Comparison of ENCODE assay signal across 1 cellular context in genomic region chr7:106112118-106112971, GRCh38.
TF ChIP-seq lines count a peak whose summit lies in the region.

Gene SYPL1, minus strand, starts transcription at chr7:106112312. Its CDS starts 104 bp downstream, at chr7:106112208.

TF ChIP-seq in HepG2, 621 proteins besides CTCF, POLR2A, EP300 and RAD21 (continued from another document and continues in another):
- no peak for TF ChIP-seq ZBTB33 (CRISPR knock-in tag; IDR thresholded peaks at IDR 0.05)
- no peak for TF ChIP-seq EED (CRISPR knock-in tag; IDR thresholded peaks at IDR 0.05)
- no peak for TF ChIP-seq BCL6 (CRISPR knock-in tag; IDR thresholded peaks at IDR 0.05)
- TF ChIP-seq ZNF678 (CRISPR knock-in tag; IDR thresholded peaks at IDR 0.05) = no peak
- peak; percentile 85 for TF ChIP-seq ZNF883 (CRISPR knock-in tag; IDR thresholded peaks at IDR 0.05; ENCODE audit: not compliant biosample characterization)
- TF ChIP-seq ZNF275 (CRISPR knock-in tag; IDR thresholded peaks at IDR 0.05; ENCODE audit: borderline replicate concordance) = no peak
- TF ChIP-seq, protein P1, sequence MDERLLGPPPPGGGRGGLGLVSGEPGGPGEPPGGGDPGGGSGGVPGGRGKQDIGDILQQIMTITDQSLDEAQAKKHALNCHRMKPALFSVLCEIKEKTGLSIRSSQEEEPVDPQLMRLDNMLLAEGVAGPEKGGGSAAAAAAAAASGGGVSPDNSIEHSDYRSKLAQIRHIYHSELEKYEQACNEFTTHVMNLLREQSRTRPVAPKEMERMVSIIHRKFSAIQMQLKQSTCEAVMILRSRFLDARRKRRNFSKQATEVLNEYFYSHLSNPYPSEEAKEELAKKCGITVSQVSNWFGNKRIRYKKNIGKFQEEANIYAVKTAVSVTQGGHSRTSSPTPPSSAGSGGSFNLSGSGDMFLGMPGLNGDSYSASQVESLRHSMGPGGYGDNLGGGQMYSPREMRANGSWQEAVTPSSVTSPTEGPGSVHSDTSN (CRISPR knock-in tag; IDR thresholded peaks at IDR 0.05) = no peak
- no peak for TF ChIP-seq DR1 (CRISPR knock-in tag; IDR thresholded peaks at IDR 0.05)
- TF ChIP-seq, protein P2, sequence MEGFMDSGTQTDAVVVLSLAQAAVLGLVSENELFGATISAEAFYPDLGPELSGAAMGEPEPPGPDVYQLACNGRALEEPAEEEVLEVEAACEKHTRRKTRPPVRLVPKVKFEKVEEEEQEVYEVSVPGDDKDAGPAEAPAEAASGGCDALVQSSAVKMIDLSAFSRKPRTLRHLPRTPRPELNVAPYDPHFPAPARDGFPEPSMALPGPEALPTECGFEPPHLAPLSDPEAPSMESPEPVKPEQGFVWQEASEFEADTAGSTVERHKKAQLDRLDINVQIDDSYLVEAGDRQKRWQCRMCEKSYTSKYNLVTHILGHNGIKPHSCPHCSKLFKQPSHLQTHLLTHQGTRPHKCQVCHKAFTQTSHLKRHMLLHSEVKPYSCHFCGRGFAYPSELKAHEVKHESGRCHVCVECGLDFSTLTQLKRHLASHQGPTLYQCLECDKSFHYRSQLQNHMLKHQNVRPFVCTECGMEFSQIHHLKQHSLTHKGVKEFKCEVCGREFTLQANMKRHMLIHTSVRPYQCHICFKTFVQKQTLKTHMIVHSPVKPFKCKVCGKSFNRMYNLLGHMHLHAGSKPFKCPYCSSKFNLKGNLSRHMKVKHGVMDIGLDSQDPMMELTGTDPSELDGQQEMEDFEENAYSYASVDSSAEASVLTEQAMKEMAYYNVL (CRISPR knock-in tag; IDR thresholded peaks at IDR 0.05; ENCODE audit: borderline replicate concordance) = peak; percentile 63; the same call in 1 of the 2 replicates
- TF ChIP-seq MBNL3 (CRISPR knock-in tag; conservative IDR thresholded peaks at IDR 0.05) = no peak
- TF ChIP-seq SIX1 (CRISPR knock-in tag; IDR thresholded peaks at IDR 0.05; ENCODE audit: borderline replicate concordance) = no peak
- no peak for TF ChIP-seq ZNF674 (CRISPR knock-in tag; IDR thresholded peaks at IDR 0.05; ENCODE audit: low read depth)
- no peak for TF ChIP-seq NR2F2 (IDR thresholded peaks at IDR 0.05; ENCODE audit: borderline replicate concordance, low read depth)
- TF ChIP-seq PBX3 (CRISPR knock-in tag; IDR thresholded peaks at IDR 0.05; ENCODE audit: borderline replicate concordance) = no peak
- peak; percentile 67; the same call in 1 of the 2 replicates for TF ChIP-seq ZIK1 (CRISPR knock-in tag; IDR thresholded peaks at IDR 0.05; ENCODE audit: borderline replicate concordance, low read depth)
- no peak for TF ChIP-seq ZNF616 (CRISPR knock-in tag; IDR thresholded peaks at IDR 0.05; ENCODE audit: low read depth)
- TF ChIP-seq SMC3 (IDR thresholded peaks at IDR 0.05; ENCODE audit: low read length) = no peak
- no peak for TF ChIP-seq ZFP90 (CRISPR knock-in tag; IDR thresholded peaks at IDR 0.05; ENCODE audit: borderline replicate concordance)
- TF ChIP-seq, protein P3, sequence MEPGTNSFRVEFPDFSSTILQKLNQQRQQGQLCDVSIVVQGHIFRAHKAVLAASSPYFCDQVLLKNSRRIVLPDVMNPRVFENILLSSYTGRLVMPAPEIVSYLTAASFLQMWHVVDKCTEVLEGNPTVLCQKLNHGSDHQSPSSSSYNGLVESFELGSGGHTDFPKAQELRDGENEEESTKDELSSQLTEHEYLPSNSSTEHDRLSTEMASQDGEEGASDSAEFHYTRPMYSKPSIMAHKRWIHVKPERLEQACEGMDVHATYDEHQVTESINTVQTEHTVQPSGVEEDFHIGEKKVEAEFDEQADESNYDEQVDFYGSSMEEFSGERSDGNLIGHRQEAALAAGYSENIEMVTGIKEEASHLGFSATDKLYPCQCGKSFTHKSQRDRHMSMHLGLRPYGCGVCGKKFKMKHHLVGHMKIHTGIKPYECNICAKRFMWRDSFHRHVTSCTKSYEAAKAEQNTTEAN (CRISPR knock-in tag; conservative IDR thresholded peaks at IDR 0.05) = no peak
- peak; percentile 62; the same call in 1 of the 2 replicates for TF ChIP-seq SPEN (CRISPR knock-in tag; IDR thresholded peaks at IDR 0.05; ENCODE audit: low read depth)
- no peak for TF ChIP-seq TGIF2 (CRISPR knock-in tag; IDR thresholded peaks at IDR 0.05)
- peak; percentile 85 for TF ChIP-seq SALL1 (CRISPR knock-in tag; IDR thresholded peaks at IDR 0.05)
- no peak for TF ChIP-seq IKZF4 (CRISPR knock-in tag; IDR thresholded peaks at IDR 0.05; ENCODE audit: borderline replicate concordance, low read depth, not compliant biosample characterization)
- TF ChIP-seq ZSCAN30 (CRISPR knock-in tag; IDR thresholded peaks at IDR 0.05) = no peak
- TF ChIP-seq ZNF337 (CRISPR knock-in tag; IDR thresholded peaks at IDR 0.05; ENCODE audit: borderline replicate concordance, low read depth) = no peak
- no peak for TF ChIP-seq TP53 (CRISPR knock-in tag; conservative IDR thresholded peaks at IDR 0.05)
- no peak for TF ChIP-seq ZNF576 (CRISPR knock-in tag; IDR thresholded peaks at IDR 0.05)
- TF ChIP-seq ZFP82 (CRISPR knock-in tag; IDR thresholded peaks at IDR 0.05; ENCODE audit: borderline replicate concordance) = no peak
- peak; percentile 59; the same call in 1 of the 2 replicates for TF ChIP-seq ARID5B (CRISPR knock-in tag; IDR thresholded peaks at IDR 0.05)
- TF ChIP-seq, protein P4, sequence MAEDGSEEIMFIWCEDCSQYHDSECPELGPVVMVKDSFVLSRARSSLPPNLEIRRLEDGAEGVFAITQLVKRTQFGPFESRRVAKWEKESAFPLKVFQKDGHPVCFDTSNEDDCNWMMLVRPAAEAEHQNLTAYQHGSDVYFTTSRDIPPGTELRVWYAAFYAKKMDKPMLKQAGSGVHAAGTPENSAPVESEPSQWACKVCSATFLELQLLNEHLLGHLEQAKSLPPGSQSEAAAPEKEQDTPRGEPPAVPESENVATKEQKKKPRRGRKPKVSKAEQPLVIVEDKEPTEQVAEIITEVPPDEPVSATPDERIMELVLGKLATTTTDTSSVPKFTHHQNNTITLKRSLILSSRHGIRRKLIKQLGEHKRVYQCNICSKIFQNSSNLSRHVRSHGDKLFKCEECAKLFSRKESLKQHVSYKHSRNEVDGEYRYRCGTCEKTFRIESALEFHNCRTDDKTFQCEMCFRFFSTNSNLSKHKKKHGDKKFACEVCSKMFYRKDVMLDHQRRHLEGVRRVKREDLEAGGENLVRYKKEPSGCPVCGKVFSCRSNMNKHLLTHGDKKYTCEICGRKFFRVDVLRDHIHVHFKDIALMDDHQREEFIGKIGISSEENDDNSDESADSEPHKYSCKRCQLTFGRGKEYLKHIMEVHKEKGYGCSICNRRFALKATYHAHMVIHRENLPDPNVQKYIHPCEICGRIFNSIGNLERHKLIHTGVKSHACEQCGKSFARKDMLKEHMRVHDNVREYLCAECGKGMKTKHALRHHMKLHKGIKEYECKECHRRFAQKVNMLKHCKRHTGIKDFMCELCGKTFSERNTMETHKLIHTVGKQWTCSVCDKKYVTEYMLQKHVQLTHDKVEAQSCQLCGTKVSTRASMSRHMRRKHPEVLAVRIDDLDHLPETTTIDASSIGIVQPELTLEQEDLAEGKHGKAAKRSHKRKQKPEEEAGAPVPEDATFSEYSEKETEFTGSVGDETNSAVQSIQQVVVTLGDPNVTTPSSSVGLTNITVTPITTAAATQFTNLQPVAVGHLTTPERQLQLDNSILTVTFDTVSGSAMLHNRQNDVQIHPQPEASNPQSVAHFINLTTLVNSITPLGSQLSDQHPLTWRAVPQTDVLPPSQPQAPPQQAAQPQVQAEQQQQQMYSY (CRISPR knock-in tag; IDR thresholded peaks at IDR 0.05) = no peak; the same call in 1 of the 2 replicates
- peak; percentile 76 for TF ChIP-seq ZBTB10 (CRISPR knock-in tag; IDR thresholded peaks at IDR 0.05; ENCODE audit: borderline replicate concordance)
- no peak for TF ChIP-seq MTA3 (CRISPR knock-in tag; IDR thresholded peaks at IDR 0.05)
- no peak for TF ChIP-seq CCDC6 (CRISPR knock-in tag; IDR thresholded peaks at IDR 0.05)
- no peak; the same call in 1 of the 2 replicates for TF ChIP-seq HES4 (CRISPR knock-in tag; IDR thresholded peaks at IDR 0.05; ENCODE audit: borderline replicate concordance)
- TF ChIP-seq KAT7 (CRISPR knock-in tag; IDR thresholded peaks at IDR 0.05; ENCODE audit: borderline replicate concordance) = peak; percentile 67; the same call in 1 of the 2 replicates
- peak; percentile 44 for TF ChIP-seq RXRB (CRISPR knock-in tag; IDR thresholded peaks at IDR 0.05; ENCODE audit: borderline replicate concordance)
- no peak for TF ChIP-seq ZNF577 (CRISPR knock-in tag; IDR thresholded peaks at IDR 0.05; ENCODE audit: borderline replicate concordance, low read depth)
- no peak for TF ChIP-seq KMT2B (CRISPR knock-in tag; IDR thresholded peaks at IDR 0.05)
